Comparison of ENCODE assay signal across 29 cellular contexts in the genomic region with DNA sequence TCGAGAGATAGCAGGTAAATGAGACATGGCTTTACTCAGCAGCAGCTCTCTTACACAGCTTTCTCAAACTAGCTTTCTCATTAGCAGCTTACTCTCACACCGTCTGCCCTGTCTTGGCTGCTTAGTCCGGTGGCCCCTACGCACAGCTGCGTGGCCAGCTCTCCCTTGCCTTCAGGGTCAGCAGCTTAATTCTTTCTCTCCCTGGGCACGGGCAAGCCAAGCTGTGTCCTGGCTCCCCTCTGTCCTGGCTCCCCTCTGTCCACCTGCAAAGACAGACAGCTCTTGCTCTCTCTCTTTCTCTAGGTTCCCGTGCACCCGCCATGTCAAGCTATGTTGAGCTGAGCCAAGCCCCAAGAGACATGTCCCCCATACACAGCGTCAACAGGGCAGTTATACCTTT. TPM values are rescaled to one million over a fixed set of nuclear protein-coding genes. Genes with fewer than 3 reads are reported as not detected.
"Had no signal": no experiment of that assay in that cellular context is flagged by ENCODE, and none has a peak within 500 bp of the region (broad histone marks: within the 10 kb centered on the region; RNA-seq: fewer than 3 reads in every experiment).

No MANE protein-coding gene starts in this region.

- ATAC-seq: effector memory CD8-positive, alpha-beta T cell; esophagus mucosa; gastrocnemius medialis; heart left ventricle; left cardiac atrium; left lung; left ventricle myocardium superior; lower lobe of right lung; mucosa of descending colon had no signal

- H3K4me1 ChIP-seq: colonic mucosa, left lung had no signal

- H3K27ac ChIP-seq: colonic mucosa, epithelial cell of prostate, esophagus squamous epithelium, gastrocnemius medialis, heart left ventricle, left lung, lower lobe of right lung had no signal

- H3K36me3 ChIP-seq: colonic mucosa, gastrocnemius medialis, heart left ventricle, left lung, lower lobe of right lung had no signal

- H3K4me3 ChIP-seq: colonic mucosa, esophagus squamous epithelium, gastrocnemius medialis, heart left ventricle, left lung, lower lobe of right lung, mucosa of descending colon had no signal

- H3K9me3 ChIP-seq: colonic mucosa, esophagus squamous epithelium, gastrocnemius medialis, heart left ventricle, left lung, lower lobe of right lung, mucosa of descending colon had no signal

- DNase-seq: colonic mucosa; cortex of kidney; effector CD8-positive, alpha-beta T cell; effector memory CD8-positive, alpha-beta T cell; endodermal cell; erythroblast; esophagus squamous epithelium; foreskin fibroblast; foreskin melanocyte; gastrocnemius medialis; hippocampal formation; left cardiac atrium; left ventricle myocardium superior; lower lobe of right lung; mesenchymal stem cell; mucosa of descending colon had no signal

- H3K27me3 ChIP-seq: colonic mucosa, esophagus squamous epithelium, gastrocnemius medialis, left lung had no signal

RNA-seq across cellular contexts. Expression of a gene that starts 56.7 kb away (rescaled TPM):
- total RNA-seq: colonic mucosa, dermis microvascular lymphatic vessel endothelial cell, esophagus mucosa, esophagus squamous epithelium, gastrocnemius medialis, glomerular endothelial cell, heart left ventricle, kidney epithelial cell, left lung, left ventricle myocardium superior, lower leg skin, lung microvascular endothelial cell, mesenteric fat pad, mesothelial cell of epicardium, mucosa of descending colon, myocyte had no signal
- polyA plus RNA-seq: heart left ventricle, keratinocyte had no signal
